10 cellular contexts compared by ENCODE assay signal in the genomic region with DNA sequence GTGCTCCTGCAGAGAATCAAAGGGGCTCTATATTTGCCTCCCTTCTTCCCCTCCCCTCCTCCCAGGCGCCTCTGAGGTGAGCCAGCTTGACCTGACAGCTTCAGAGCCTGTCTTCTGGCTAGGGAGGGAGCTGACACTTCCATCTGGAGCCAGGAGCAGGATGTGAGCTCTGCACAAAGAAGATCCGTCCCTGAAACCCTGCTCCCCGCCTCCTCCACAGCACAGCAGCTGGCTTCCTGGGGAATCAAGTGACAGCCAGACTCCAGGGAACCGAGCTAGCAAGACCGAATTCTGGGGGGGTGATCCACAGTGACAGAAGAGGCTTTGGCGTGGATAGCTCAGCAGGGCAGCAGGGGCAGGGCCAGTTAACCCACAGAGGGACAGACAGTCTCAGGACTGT. TPM values are rescaled to one million over a fixed set of nuclear protein-coding genes. Genes with fewer than 3 reads are reported as not detected.
DNase-seq lines count a peak whose midpoint lies in the region; ATAC-seq and TF ChIP-seq lines count a peak whose summit lies in the region.
"Had no signal": no experiment of that assay in that cellular context is flagged by ENCODE, and none has a peak within 500 bp of the region (broad histone marks: within the 10 kb centered on the region; RNA-seq: fewer than 3 reads in every experiment).

No MANE protein-coding gene starts in this region.

- H3K9me3 ChIP-seq in SJCRH30 (replicated peaks) (no peaks in the 10 kb centered on the region), iPS-15b (ENCODE audit: control insufficient read depth, insufficient read depth, low read length) (no peaks in the 10 kb centered on the region), skeletal muscle tissue (ENCODE audit: control insufficient read depth in 3 of 3, low read length in 3 of 3) (no peaks in the 10 kb centered on the region), body of pancreas (no peaks in the 10 kb centered on the region)

- H3K27ac ChIP-seq in SJCRH30 (0 out of 2 replicates have a peak overlapping the region, but pooled peaks have one; percentile 1), skeletal muscle tissue (ENCODE audit: low read depth, low read length) (peak overlapping the region; percentile 45), body of pancreas (no peak overlapping the region)

- ATAC-seq in body of pancreas (no peak), GM18511 (IDR thresholded peaks at IDR 0.05; ENCODE audit: unreplicated experiment) (no peak)

- H3K27me3 ChIP-seq in SJCRH30 = 0 out of 2 replicates have a peak, but pooled peaks cover 6% of the 10 kb centered on the region
- H3K27me3 ChIP-seq in iPS-15b (ENCODE audit: control insufficient read depth, insufficient read depth, low read length) = peaks cover 2% of the 10 kb centered on the region
- H3K27me3 ChIP-seq in skeletal muscle tissue (ENCODE audit: control insufficient read depth in 3 of 3, insufficient read depth in 3 of 3, low read length in 3 of 3) = no peaks in the 10 kb centered on the region
- no peaks in the 10 kb centered on the region for H3K27me3 ChIP-seq in body of pancreas

- intact Hi-C loops in body of pancreas (cut with DNase I) = no loop called here

- no peak overlapping the region for H3K9ac ChIP-seq in iPS-15b (ENCODE audit: low read depth, low read length)
- peak overlapping the region in 2 of 3 donors; percentile 51 to 73 for H3K9ac ChIP-seq in skeletal muscle tissue (ENCODE audit: low read depth in 1 of 3, low read length in 3 of 3)

- TF ChIP-seq POLR2A in body of pancreas (IDR thresholded peaks at IDR 0.05) = no peak

- H3K4me1 ChIP-seq in SJCRH30 (peaks cover 3% of the 10 kb centered on the region), iPS-15b (ENCODE audit: control insufficient read depth, insufficient read depth, low read length) (peaks cover 4% of the 10 kb centered on the region), skeletal muscle tissue (ENCODE audit: control insufficient read depth in 3 of 3, insufficient read depth in 3 of 3, low read length in 3 of 3) (peaks cover 16 to 18% (median 17%) of the 10 kb centered on the region in 3 donors), body of pancreas (no peaks in the 10 kb centered on the region)

- DNase-seq in NCI-H1092 (lab: John Stamatoyannopoulos, UW) = peak; percentile 38
- DNase-seq in SJCRH30 = peak; percentile 67 to 80
- no peak for DNase-seq in activated CD4-positive, alpha-beta T cell treated with anti-CD3 and anti-CD28 coated beads, Interleukin-2, amount 50 U/mL, for 1 hour
- no peak for DNase-seq in body of pancreas
- DNase-seq: activated CD4-positive, alpha-beta T cell treated with anti-CD3 and anti-CD28 coated beads for 1 hour; foreskin melanocyte had no signal

- 41% methylated on average over 6 of the region's 6 CpGs for WGBS in body of pancreas, 2 donors

- H3K4me3 ChIP-seq in SJCRH30 (peak overlapping the region; percentile 35), iPS-15b (ENCODE audit: low read depth, low read length) (peak overlapping the region; percentile 12), skeletal muscle tissue (ENCODE audit: low read length in 3 of 3) (peak overlapping the region in 2 of 3 donors; percentile 18 to 49), body of pancreas (no peak overlapping the region)

- H3K36me3 ChIP-seq in SJCRH30 (no peaks in the 10 kb centered on the region), iPS-15b (ENCODE audit: control insufficient read depth, insufficient read depth, low read length) (no peaks in the 10 kb centered on the region), skeletal muscle tissue (ENCODE audit: control insufficient read depth in 3 of 3, insufficient read depth in 3 of 3, low read length in 3 of 3) (no peaks in the 10 kb centered on the region), body of pancreas (replicated peaks in 1 of 2; ENCODE audit: insufficient read depth in 1 of 2, low read depth in 2 of 2) (no peaks in the 10 kb centered on the region)

- TF ChIP-seq CTCF in body of pancreas (IDR thresholded peaks at IDR 0.05) = no peak

RNA-seq across cellular contexts. Expression of a gene that starts 37.2 kb away (rescaled TPM):
- total RNA-seq in SJCRH30 (2014; rRNA removed; shearing (Covaris generic)) = not detected in 2 replicates
- total RNA-seq in skeletal muscle tissue = not detected
- not detected for total RNA-seq in body of pancreas
- total RNA-seq: renal cortical epithelial cell had no signal

Comparison
In these comparisons a context has a peak if more than half of its experiments do, and no peak if none do; other contexts are left out.
1. DNase-seq: peak in NCI-H1092 (single experiment) and SJCRH30 (2 of 2); none in activated CD4-positive, alpha-beta T cell treated with anti-CD3 and anti-CD28 coated beads, Interleukin-2, amount 50 U/mL, for 1 hour (single experiment) and body of pancreas (0 of 4).
2. H3K27ac ChIP-seq: peak in SJCRH30 (single experiment) and skeletal muscle tissue (single experiment); none in body of pancreas (0 of 4).
3. H3K4me3 ChIP-seq: peak in SJCRH30 (single experiment), iPS-15b (single experiment) and skeletal muscle tissue (2 of 3); none in body of pancreas (0 of 2).